ENCODE assay signal across 10 cellular contexts in genomic region chr3:101938262-101938847, GRCh38.
A peak's percentile ranks its signal among the peaks of the same experiment; 100 is the strongest.
DNase-seq lines count a peak whose midpoint lies in the region; ATAC-seq, FAIRE-seq and TF ChIP-seq lines count a peak whose summit lies in the region.
"Had no signal": no experiment of that assay in that cellular context is flagged by ENCODE, and none has a peak within 500 bp of the region (broad histone marks: within the 10 kb centered on the region; RNA-seq: fewer than 3 reads in every experiment).

No MANE protein-coding gene starts in this region.

- H3K27ac Mint-ChIP-seq in neural progenitor cell = no peak overlapping the region
- H3K27ac Mint-ChIP-seq in activated T-helper 2 cell treated with anti-CD3 and anti-CD28 coated beads, Interferon-gamma antibody, Interleukin-2, Interleukin-4, amounts not matched to agents 10 μg/mL and 5 μg/mL and 100 μg/mL, durations not matched to agents 14 hours and 24 hours and 36 hours = no peak overlapping the region

- TF ChIP-seq CTCF in keratinocyte (optimal IDR thresholded peaks at IDR 0.05 in 1 of 3, IDR thresholded peaks at IDR 0.05 in 1 of 3, conservative IDR thresholded peaks at IDR 0.05 in 1 of 3; ENCODE audit: extremely low read depth in 1 of 3, insufficient read depth in 2 of 3, low read length in 3 of 3) = no peak
- no peak for TF ChIP-seq CTCF in neural progenitor cell (IDR thresholded peaks at IDR 0.05)

- intact Hi-C loops in left cardiac atrium (cut with DNase I) = no loop called here
- intact Hi-C loops in activated T-helper 2 cell treated with anti-CD3 and anti-CD28 coated beads, Interferon-gamma antibody, Interleukin-2, Interleukin-4, amounts not matched to agents 10 μg/mL and 5 μg/mL and 100 μg/mL, durations not matched to agents 14 hours and 24 hours and 36 hours (cut with micrococcal nuclease) = loop anchor here (1.0 to 5.0 kb wide), 7 partner anchors 12 to 289 kb away; no protein-coding TSS in a partner anchor

- peak; percentile 46 for ATAC-seq in GM18858 (IDR thresholded peaks at IDR 0.05; ENCODE audit: unreplicated experiment)
- ATAC-seq in HG02642 (IDR thresholded peaks at IDR 0.05; ENCODE audit: poor library complexity, unreplicated experiment) = peak; percentile 45
- no peak for ATAC-seq in left cardiac atrium
- ATAC-seq: Panc1 had no signal

- DNase-seq in MV-4-11 (lab: John Stamatoyannopoulos, UW) (peak; percentile 92), keratinocyte (ENCODE audit: low read depth, low spot score) (no peak), left cardiac atrium (no peak), SHP77 treated with DMSO at 0.1 percent for 48 hours (lab: John Stamatoyannopoulos, UW) (no peak), neural progenitor cell (ENCODE audit: low spot score) (no peak)
- no peak for DNase-seq in activated T-helper 2 cell treated with anti-CD3 and anti-CD28 coated beads, Interferon-gamma antibody, Interleukin-2, Interleukin-4, amounts not matched to agents 10 μg/mL and 5 μg/mL and 100 μg/mL, durations not matched to agents 14 hours and 24 hours and 36 hours (ENCODE audit: low spot score)

- H2AFZ ChIP-seq in keratinocyte (ENCODE audit: control insufficient read depth, low read length) = peak overlapping the region; percentile 64
- no peak overlapping the region for H2AFZ ChIP-seq in neural progenitor cell (replicated peaks)

- dilution Hi-C loops in keratinocyte (cut with MboI; ENCODE audit: extremely low pct_ligation_motif_present, low sequenced_read_pairs) = no loop called here

- H3K4me3 ChIP-seq in keratinocyte (ENCODE audit: control insufficient read depth in 2 of 3, extremely low read depth in 1 of 3, insufficient read depth in 2 of 3, low read depth in 1 of 3, low read length in 3 of 3) = no peak overlapping the region
- no peak overlapping the region for H3K4me3 ChIP-seq in neural progenitor cell

- H3K4me1 ChIP-seq in keratinocyte (ENCODE audit: control insufficient read depth, extremely low read depth, insufficient read depth, low read length) (peaks cover 31% of the 10 kb centered on the region), neural progenitor cell (no peaks in the 10 kb centered on the region)

- H3K4me3 Mint-ChIP-seq in neural progenitor cell = no peak overlapping the region
- no peak overlapping the region for H3K4me3 Mint-ChIP-seq in activated T-helper 2 cell treated with anti-CD3 and anti-CD28 coated beads, Interferon-gamma antibody, Interleukin-2, Interleukin-4, amounts not matched to agents 10 μg/mL and 5 μg/mL and 100 μg/mL, durations not matched to agents 14 hours and 24 hours and 36 hours (ENCODE audit: low read depth)

- H3K9me3 Mint-ChIP-seq in neural progenitor cell = peaks cover 4% of the 10 kb centered on the region
- no peaks in the 10 kb centered on the region for H3K9me3 Mint-ChIP-seq in activated T-helper 2 cell treated with anti-CD3 and anti-CD28 coated beads, Interferon-gamma antibody, Interleukin-2, Interleukin-4, amounts not matched to agents 10 μg/mL and 5 μg/mL and 100 μg/mL, durations not matched to agents 14 hours and 24 hours and 36 hours

- no peaks in the 10 kb centered on the region for H3K36me3 Mint-ChIP-seq in neural progenitor cell
- no peaks in the 10 kb centered on the region for H3K36me3 Mint-ChIP-seq in activated T-helper 2 cell treated with anti-CD3 and anti-CD28 coated beads, Interferon-gamma antibody, Interleukin-2, Interleukin-4, amounts not matched to agents 10 μg/mL and 5 μg/mL and 100 μg/mL, durations not matched to agents 14 hours and 24 hours and 36 hours (ENCODE audit: low read depth)

- no peaks in the 10 kb centered on the region for H3K9me1 ChIP-seq in keratinocyte (ENCODE audit: control insufficient read depth, extremely low read depth, insufficient read depth, low read length)

- FAIRE-seq in keratinocyte (lab: Jason Lieb, UNC) = peak; percentile 13
- FAIRE-seq: bronchial epithelial cell had no signal

- no peaks in the 10 kb centered on the region for H3F3A ChIP-seq in neural progenitor cell (ENCODE audit: low read depth)

- no peaks in the 10 kb centered on the region for H3K4me1 Mint-ChIP-seq in neural progenitor cell
- peaks cover 38% of the 10 kb centered on the region for H3K4me1 Mint-ChIP-seq in activated T-helper 2 cell treated with anti-CD3 and anti-CD28 coated beads, Interferon-gamma antibody, Interleukin-2, Interleukin-4, amounts not matched to agents 10 μg/mL and 5 μg/mL and 100 μg/mL, durations not matched to agents 14 hours and 24 hours and 36 hours (ENCODE audit: low read depth)

- H3K4me2 ChIP-seq in keratinocyte (ENCODE audit: control insufficient read depth, extremely low read depth, insufficient read depth, low read depth, low read length) (no peak overlapping the region), neural progenitor cell (no peak overlapping the region)

- no peaks in the 10 kb centered on the region for H3K79me2 ChIP-seq in keratinocyte (ENCODE audit: control insufficient read depth, insufficient read depth, low read length)
- no peaks in the 10 kb centered on the region for H3K79me2 ChIP-seq in neural progenitor cell (ENCODE audit: low read depth)

- H3K9me3 ChIP-seq in keratinocyte (ENCODE audit: control insufficient read depth, low read depth, low read length) (no peaks in the 10 kb centered on the region), neural progenitor cell (ENCODE audit: low read depth) (no peaks in the 10 kb centered on the region)

- H3K27me3 ChIP-seq in keratinocyte (ENCODE audit: control insufficient read depth, extremely low read depth, insufficient read depth, low read length) (no peaks in the 10 kb centered on the region), neural progenitor cell (no peaks in the 10 kb centered on the region)

- no peaks in the 10 kb centered on the region for H4K20me1 ChIP-seq in keratinocyte (ENCODE audit: control insufficient read depth, extremely low read depth, insufficient read depth, low read length)
- H4K20me1 ChIP-seq in neural progenitor cell (ENCODE audit: low read depth) = no peaks in the 10 kb centered on the region

- H3K9ac ChIP-seq in keratinocyte (ENCODE audit: control insufficient read depth, extremely low read depth, insufficient read depth, low read length) = no peak overlapping the region
- no peak overlapping the region for H3K9ac ChIP-seq in neural progenitor cell

- H3K27ac ChIP-seq in keratinocyte (ENCODE audit: control insufficient read depth, insufficient read depth, low read length) (no peak overlapping the region), neural progenitor cell (no peak overlapping the region)

- H3K36me3 ChIP-seq in keratinocyte (ENCODE audit: control insufficient read depth in 2 of 2, extremely low read depth in 1 of 2, insufficient read depth in 2 of 2, low read length in 2 of 2) = no peaks in the 10 kb centered on the region
- no peaks in the 10 kb centered on the region for H3K36me3 ChIP-seq in neural progenitor cell

- H3K27me3 Mint-ChIP-seq in neural progenitor cell (ENCODE audit: insufficient read depth, low read depth) = peaks cover 2% of the 10 kb centered on the region
- peaks cover 5% of the 10 kb centered on the region for H3K27me3 Mint-ChIP-seq in activated T-helper 2 cell treated with anti-CD3 and anti-CD28 coated beads, Interferon-gamma antibody, Interleukin-2, Interleukin-4, amounts not matched to agents 10 μg/mL and 5 μg/mL and 100 μg/mL, durations not matched to agents 14 hours and 24 hours and 36 hours (ENCODE audit: low read depth)

Comparison
In these comparisons a context has a peak if more than half of its experiments do, and no peak if none do; other contexts are left out.
1. ATAC-seq: peak in GM18858 (single experiment) and HG02642 (single experiment); none in left cardiac atrium (0 of 2).